ENCODE assay signal across 10 cellular contexts in genomic region chr7:129843365-129843898, GRCh38.
DNase-seq lines count a peak whose midpoint lies in the region; ATAC-seq lines count a peak whose summit lies in the region.
"Had no signal": no experiment of that assay in that cellular context is flagged by ENCODE, and none has a peak within 500 bp of the region (broad histone marks: within the 10 kb centered on the region; RNA-seq: fewer than 3 reads in every experiment).

No MANE protein-coding gene starts in this region.

- H3K36me3 Mint-ChIP-seq in memory B cell: peaks cover 4% of the 10 kb centered on the region

- H3K9me3 ChIP-seq in HUES48 (ENCODE audit: control insufficient read depth, insufficient read depth, low read length) (no peaks in the 10 kb centered on the region), SK-N-MC (ENCODE audit: low read depth, low read length) (no peaks in the 10 kb centered on the region)

- no peaks in the 10 kb centered on the region for H3K9me3 Mint-ChIP-seq in memory B cell

- no peaks in the 10 kb centered on the region for H3K27me3 ChIP-seq in HUES48 (ENCODE audit: control insufficient read depth, insufficient read depth, low read length)

- peaks cover 4% of the 10 kb centered on the region; the same call in 1 of the 2 replicates for H3K36me3 ChIP-seq in HUES48 (ENCODE audit: control insufficient read depth, insufficient read depth, low read length)
- no peaks in the 10 kb centered on the region for H3K36me3 ChIP-seq in SK-N-MC (ENCODE audit: insufficient read depth, low read length)

- peaks cover 12% of the 10 kb centered on the region for H3K4me1 Mint-ChIP-seq in memory B cell

- peak; percentile 26 to 52 for DNase-seq in NCI-H1930 (lab: John Stamatoyannopoulos, UW)
- DNase-seq in SK-N-MC (ENCODE audit: low read depth, low spot score): no peak
- no peak for DNase-seq in memory B cell (ENCODE audit: low spot score in 2 of 2)
- DNase-seq in NCI-H526 treated with DMSO at 0.1 percent for 48 hours (lab: John Stamatoyannopoulos, UW): no peak
- no peak for DNase-seq in AG08396 (ENCODE audit: low spot score)
- DNase-seq: aorta, NCI-H1105 treated with DMSO at 0.1 percent for 48 hours had no signal

- H3K4me3 ChIP-seq in HUES48 (ENCODE audit: low read depth, low read length): peak overlapping the region; percentile 35; the same call in 1 of the 2 replicates
- peak overlapping the region; percentile 24; the same call in 1 of the 2 replicates for H3K4me3 ChIP-seq in SK-N-MC

- H3K4me3 Mint-ChIP-seq in memory B cell: no peak overlapping the region

- H3K27me3 Mint-ChIP-seq in memory B cell: no peaks in the 10 kb centered on the region

- ATAC-seq in memory B cell (ENCODE audit: low read depth) (no peak), GM18909 (IDR thresholded peaks at IDR 0.05; ENCODE audit: poor library complexity, unreplicated experiment) (no peak), HG03565 (IDR thresholded peaks at IDR 0.05; ENCODE audit: unreplicated experiment) (no peak)

- H3K27ac ChIP-seq in HUES48 (ENCODE audit: low read depth, low read length) (peak overlapping the region; percentile 91), SK-N-MC (peak overlapping the region; percentile 86)

- H3K9ac ChIP-seq in HUES48 (ENCODE audit: low read depth, low read length) (peak overlapping the region; percentile 60; the same call in 1 of the 2 replicates), SK-N-MC (ENCODE audit: insufficient read length) (peak overlapping the region; percentile 32)

- H3K27ac Mint-ChIP-seq in memory B cell: peak overlapping the region; percentile 53

- peaks cover 43% of the 10 kb centered on the region for H3K4me1 ChIP-seq in HUES48 (ENCODE audit: control insufficient read depth, insufficient read depth, low read length)

Comparison
In these comparisons a context has a peak if more than half of its experiments do, and no peak if none do; other contexts are left out.
1. DNase-seq: peak in NCI-H1930 (2 of 2); none in SK-N-MC (single experiment), memory B cell (0 of 2), NCI-H526 treated with DMSO at 0.1 percent for 48 hours (single experiment) and AG08396 (single experiment).